ENCODE assay signal across 9 cellular contexts in the genomic region with DNA sequence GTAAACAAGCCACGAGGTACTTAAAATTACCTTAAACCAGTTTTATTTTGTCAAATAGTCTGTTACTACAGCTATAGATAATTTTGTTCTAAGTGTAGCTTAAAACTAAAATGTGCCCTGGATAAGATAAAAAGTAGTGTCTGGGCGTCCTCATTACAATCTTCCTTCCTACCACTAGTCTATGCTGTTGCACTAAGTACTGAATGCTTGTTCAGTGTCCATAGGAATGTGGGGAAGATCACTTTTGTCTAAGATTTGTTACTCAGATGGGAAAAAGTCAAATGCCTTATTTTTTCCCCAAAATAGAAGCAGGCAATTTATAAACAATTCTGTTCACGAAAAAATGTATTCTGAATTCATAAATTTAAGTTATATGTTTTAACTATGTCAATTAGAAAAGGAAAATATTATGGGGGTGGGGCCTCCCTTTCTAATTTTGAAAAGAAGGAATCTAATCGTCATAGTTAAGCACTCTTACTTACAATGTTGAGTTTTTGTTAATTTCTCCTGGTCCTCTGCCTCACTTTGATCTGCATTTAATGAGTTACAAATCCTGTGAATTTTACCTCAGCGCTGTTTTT.
A peak's percentile ranks its signal among the peaks of the same experiment; 100 is the strongest.
DNase-seq lines count a peak whose midpoint lies in the region; ATAC-seq and TF ChIP-seq lines count a peak whose summit lies in the region.
"Had no signal": no experiment of that assay in that cellular context is flagged by ENCODE, and none has a peak within 500 bp of the region (broad histone marks: within the 10 kb centered on the region; RNA-seq: fewer than 3 reads in every experiment).

No MANE protein-coding gene starts in this region.

- WGBS in spleen, 5 donors = 27 to 40% (median 35%) methylated on average over 5 of the region's 5 CpGs

- H3K4me1 ChIP-seq in right atrium auricular region (no peaks in the 10 kb centered on the region), spleen (peaks cover 3 to 39% (median 16%) of the 10 kb centered on the region in 6 donors)

- TF ChIP-seq CTCF in right atrium auricular region (IDR thresholded peaks at IDR 0.05) = peak; percentile 66 to 81
- TF ChIP-seq CTCF in spleen (IDR thresholded peaks at IDR 0.05 in 8 of 11, conservative IDR thresholded peaks at IDR 0.05 in 3 of 11) = peak; percentile 41 to 79 (median 69)

- peak overlapping the region; percentile 50 for H3K27ac Mint-ChIP-seq in activated naive CD8-positive, alpha-beta T cell treated with anti-CD3 and anti-CD28 coated beads, Interleukin-2, amount 50 U/mL, for 24 hours
- H3K27ac Mint-ChIP-seq: T-helper 1 cell treated with Interleukin-12 subunit alpha and Interleukin-12 subunit beta and Interleukin-4 antibody, amounts not matched to agents 30 μg/mL and 1 μg/mL, for 36 hours had no signal

- no peak for TF ChIP-seq POLR2A in spleen (IDR thresholded peaks at IDR 0.05)

- no peaks in the 10 kb centered on the region for H3K36me3 Mint-ChIP-seq in activated naive CD8-positive, alpha-beta T cell treated with anti-CD3 and anti-CD28 coated beads, Interleukin-2, amount 50 U/mL, for 24 hours (ENCODE audit: low read depth)

- H3K36me3 ChIP-seq in right atrium auricular region = no peaks in the 10 kb centered on the region
- no peaks in the 10 kb centered on the region for H3K36me3 ChIP-seq in spleen

- H3K27me3 ChIP-seq in right atrium auricular region (no peaks in the 10 kb centered on the region), spleen (replicated peaks in 1 of 7) (no peaks in the 10 kb centered on the region)

- DNase-seq in CD1c-positive myeloid dendritic cell (ENCODE audit: extremely low spot score) (peak; percentile 54), NCI-H2196 (lab: John Stamatoyannopoulos, UW; ENCODE audit: unreplicated experiment) (peak; percentile 8), right atrium auricular region (ENCODE audit: low spot score) (no peak), spleen (no peak), NK-92 (lab: John Stamatoyannopoulos, UW; ENCODE audit: unreplicated experiment) (no peak)
- no peak for DNase-seq in activated naive CD8-positive, alpha-beta T cell treated with anti-CD3 and anti-CD28 coated beads, Interleukin-2, amount 50 U/mL, for 24 hours

- no peak overlapping the region for H3K27ac ChIP-seq in right atrium auricular region
- H3K27ac ChIP-seq in spleen = peak overlapping the region in 1 of 8 donors; percentile 68

- H3K27me3 Mint-ChIP-seq in activated naive CD8-positive, alpha-beta T cell treated with anti-CD3 and anti-CD28 coated beads, Interleukin-2, amount 50 U/mL, for 24 hours = no peaks in the 10 kb centered on the region

- ATAC-seq in GM18861 (IDR thresholded peaks at IDR 0.05; ENCODE audit: unreplicated experiment) (peak; percentile 51), HG03039 (IDR thresholded peaks at IDR 0.05; ENCODE audit: unreplicated experiment) (peak; percentile 56)
- ATAC-seq in activated naive CD8-positive, alpha-beta T cell treated with anti-CD3 and anti-CD28 coated beads, Interleukin-2, amount 50 U/mL, for 24 hours = peak; percentile 75

- H3K9me3 Mint-ChIP-seq in activated naive CD8-positive, alpha-beta T cell treated with anti-CD3 and anti-CD28 coated beads, Interleukin-2, amount 50 U/mL, for 24 hours = no peaks in the 10 kb centered on the region
- H3K9me3 Mint-ChIP-seq: T-helper 1 cell treated with Interleukin-12 subunit alpha and Interleukin-12 subunit beta and Interleukin-4 antibody, amounts not matched to agents 30 μg/mL and 1 μg/mL, for 36 hours had no signal

- intact Hi-C loops in spleen (cut with DNase I; ENCODE audit: low total_unique reads) = loop anchor here (10.0 kb wide), 1 partner anchor 539 kb away; no protein-coding TSS in a partner anchor

- no peak overlapping the region for H3K4me3 Mint-ChIP-seq in activated naive CD8-positive, alpha-beta T cell treated with anti-CD3 and anti-CD28 coated beads, Interleukin-2, amount 50 U/mL, for 24 hours
- H3K4me3 Mint-ChIP-seq: T-helper 1 cell treated with Interleukin-12 subunit alpha and Interleukin-12 subunit beta and Interleukin-4 antibody, amounts not matched to agents 30 μg/mL and 1 μg/mL, for 36 hours had no signal

- H3K4me3 ChIP-seq in right atrium auricular region (no peak overlapping the region), spleen (no peak overlapping the region)

- H3K4me1 Mint-ChIP-seq in activated naive CD8-positive, alpha-beta T cell treated with anti-CD3 and anti-CD28 coated beads, Interleukin-2, amount 50 U/mL, for 24 hours = peaks cover 23% of the 10 kb centered on the region

- H3K9me3 ChIP-seq in right atrium auricular region (no peaks in the 10 kb centered on the region), spleen (no peaks in the 10 kb centered on the region)

Comparison
In these comparisons a context has a peak if more than half of its experiments do, and no peak if none do; other contexts are left out.
1. DNase-seq: peak in CD1c-positive myeloid dendritic cell (single experiment) and NCI-H2196 (single experiment); none in activated naive CD8-positive, alpha-beta T cell treated with anti-CD3 and anti-CD28 coated beads, Interleukin-2, amount 50 U/mL, for 24 hours (single experiment), right atrium auricular region (single experiment), spleen (single experiment) and NK-92 (single experiment).
2. Peak in every context shown above with its lines, with median percentiles within 50 percentile points of each other: ATAC-seq.